8 cellular contexts compared by ENCODE assay signal in the genomic region with DNA sequence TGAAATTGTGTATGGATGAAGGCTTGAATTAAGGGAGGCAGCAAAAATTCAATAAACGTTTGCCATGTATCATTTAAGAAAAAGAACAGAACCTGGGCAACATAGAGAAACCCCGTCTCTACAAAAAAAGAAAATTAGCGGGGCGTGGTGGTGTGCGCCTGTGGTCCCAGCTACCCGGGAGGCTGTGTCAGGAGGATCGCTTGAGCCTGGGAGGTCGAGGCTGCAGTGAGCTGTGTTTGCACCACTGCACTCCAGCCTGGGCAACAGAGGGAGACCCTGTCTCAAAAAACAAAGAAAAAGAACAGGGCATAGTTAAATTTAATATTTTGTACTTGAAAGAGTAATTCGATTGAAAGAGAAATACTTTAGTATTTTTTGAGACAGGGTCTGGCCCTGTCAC. TPM values are rescaled to one million over a fixed set of nuclear protein-coding genes. Genes with fewer than 3 reads are reported as not detected.
DNase-seq lines count a peak whose midpoint lies in the region; ATAC-seq and TF ChIP-seq lines count a peak whose summit lies in the region.

No MANE protein-coding gene starts in this region.

- no peak overlapping the region for H3K9ac ChIP-seq in liver (ENCODE audit: low read depth in 1 of 2, low read length in 2 of 2)

- in situ Hi-C loops in transverse colon (cut with MboI; ENCODE audit: low pct_ligation_motif_present in 1 of 4, low pct_unique_long_range_greater_than_20kb in 1 of 4, low sequenced_read_pairs in 3 of 4): no loop called here

- H3K36me3 ChIP-seq in ascending aorta (peaks cover 0 to 3% of the 10 kb centered on the region in 2 donors), liver (ENCODE audit: control insufficient read depth in 4 of 4, insufficient read depth in 3 of 4, low read depth in 1 of 4, low read length in 3 of 4) (peaks cover 1 to 11% (median 9%) of the 10 kb centered on the region in 4 donors), transverse colon (peaks cover 0 to under 1% (median 0%) of the 10 kb centered on the region in 4 donors)

- H3K4me1 Mint-ChIP-seq in activated T-cell treated with anti-CD3 and anti-CD28 coated beads, Interleukin-2, amount 50 U/mL, for 4 hours (ENCODE audit: low read depth): peaks cover 30% of the 10 kb centered on the region

- 78% methylated on average over 9 of the region's 9 CpGs for WGBS in liver
- 60 to 67% methylated on average over 9 of the region's 9 CpGs for WGBS in transverse colon (ENCODE audit: low coverage in 1 of 2), 2 donors

- H3K4me1 ChIP-seq in ascending aorta (peaks cover 8 to 49% of the 10 kb centered on the region in 2 donors), liver (ENCODE audit: control insufficient read depth in 4 of 4, insufficient read depth in 4 of 4, low read length in 3 of 4) (peaks cover 3 to 24% (median 17%) of the 10 kb centered on the region in 4 donors), transverse colon (peaks cover 10 to 35% (median 23%) of the 10 kb centered on the region in 4 donors)

- peak overlapping the region; percentile 93 to 99 for H3K27ac ChIP-seq in ascending aorta
- H3K27ac ChIP-seq in liver (ENCODE audit: low read depth in 1 of 2, low read length in 2 of 2): no peak overlapping the region
- peak overlapping the region in 2 of 4 donors; percentile 89 to 90 for H3K27ac ChIP-seq in transverse colon

- TF ChIP-seq RAD21 in liver (IDR thresholded peaks at IDR 0.05): no peak

- no peak for ATAC-seq in activated T-cell treated with anti-CD3 and anti-CD28 coated beads, Interleukin-2, amount 50 U/mL, for 4 hours
- no peak for ATAC-seq in HG03196 (IDR thresholded peaks at IDR 0.05; ENCODE audit: unreplicated experiment)

- DNase-seq in activated T-cell treated with anti-CD3 and anti-CD28 coated beads, Interleukin-2, amount 50 U/mL, for 4 hours: no peak
- DNase-seq in activated T-cell treated with anti-CD3 and anti-CD28 coated beads for 4 hours (no peak), ascending aorta (ENCODE audit: low spot score in 2 of 2) (no peak), transverse colon (no peak), AML-193 (lab: John Stamatoyannopoulos, UW) (no peak)
- DNase-seq in stimulated activated CD4-positive, alpha-beta T cell treated with anti-CD3 and anti-CD28 coated beads, Interleukin-12 subunit alpha, Interleukin-12 subunit beta, amount 100 ng/mL, for 4 hours: no peak

- H3K4me3 ChIP-seq in ascending aorta (peak overlapping the region; percentile 75 to 88), liver (ENCODE audit: low read depth in 1 of 3, low read length in 3 of 3) (peak overlapping the region in 2 of 3 donors; percentile 90 to 95), transverse colon (peak overlapping the region in 3 of 4 donors; percentile 11 to 90 (median 90))

- H3K27me3 ChIP-seq in ascending aorta (no peaks in the 10 kb centered on the region), liver (ENCODE audit: control insufficient read depth in 4 of 4, insufficient read depth in 4 of 4, low read length in 3 of 4) (no peaks in the 10 kb centered on the region), transverse colon (no peaks in the 10 kb centered on the region)

- TF ChIP-seq POLR2A in transverse colon (IDR thresholded peaks at IDR 0.05): no peak

- no peaks in the 10 kb centered on the region for H3K9me3 Mint-ChIP-seq in activated T-cell treated with anti-CD3 and anti-CD28 coated beads, Interleukin-2, amount 50 U/mL, for 4 hours

- TF ChIP-seq CTCF in ascending aorta (IDR thresholded peaks at IDR 0.05) (no peak), liver (IDR thresholded peaks at IDR 0.05; ENCODE audit: low read depth, low read length, missing input control) (no peak), transverse colon (IDR thresholded peaks at IDR 0.05) (no peak)

- H3K36me3 Mint-ChIP-seq in activated T-cell treated with anti-CD3 and anti-CD28 coated beads, Interleukin-2, amount 50 U/mL, for 4 hours (ENCODE audit: insufficient read depth): peaks cover 25% of the 10 kb centered on the region

- intact Hi-C loops in ascending aorta (cut with DNase I): loop anchor here (2.0 to 5.0 kb wide), 3 partner anchors 25 to 73 kb away; partner anchors contain the start of gene PDCD2L
- intact Hi-C loops in transverse colon (cut with DNase I; ENCODE audit: low total_unique reads): no loop called here

- H3K27me3 Mint-ChIP-seq in activated T-cell treated with anti-CD3 and anti-CD28 coated beads, Interleukin-2, amount 50 U/mL, for 4 hours (ENCODE audit: low read depth): no peaks in the 10 kb centered on the region

- H3K9me3 ChIP-seq in ascending aorta (no peaks in the 10 kb centered on the region), liver (ENCODE audit: control insufficient read depth in 4 of 4, low read length in 3 of 4) (no peaks in the 10 kb centered on the region), transverse colon (no peaks in the 10 kb centered on the region)

- peak overlapping the region; percentile 98 for H3K4me3 Mint-ChIP-seq in activated T-cell treated with anti-CD3 and anti-CD28 coated beads, Interleukin-2, amount 50 U/mL, for 4 hours

- TF ChIP-seq EP300 in transverse colon (IDR thresholded peaks at IDR 0.05; ENCODE audit: low read depth): no peak

TF ChIP-seq in liver, 16 proteins besides CTCF, POLR2A, EP300 and RAD21:
- no peak for TF ChIP-seq HNF4G (IDR thresholded peaks at IDR 0.05)
- TF ChIP-seq TAF1 (conservative IDR thresholded peaks at IDR 0.05): no peak
- TF ChIP-seq RXRA (IDR thresholded peaks at IDR 0.05): no peak
- no peak for TF ChIP-seq FOXA2 (IDR thresholded peaks at IDR 0.05)
- TF ChIP-seq, protein P1, sequence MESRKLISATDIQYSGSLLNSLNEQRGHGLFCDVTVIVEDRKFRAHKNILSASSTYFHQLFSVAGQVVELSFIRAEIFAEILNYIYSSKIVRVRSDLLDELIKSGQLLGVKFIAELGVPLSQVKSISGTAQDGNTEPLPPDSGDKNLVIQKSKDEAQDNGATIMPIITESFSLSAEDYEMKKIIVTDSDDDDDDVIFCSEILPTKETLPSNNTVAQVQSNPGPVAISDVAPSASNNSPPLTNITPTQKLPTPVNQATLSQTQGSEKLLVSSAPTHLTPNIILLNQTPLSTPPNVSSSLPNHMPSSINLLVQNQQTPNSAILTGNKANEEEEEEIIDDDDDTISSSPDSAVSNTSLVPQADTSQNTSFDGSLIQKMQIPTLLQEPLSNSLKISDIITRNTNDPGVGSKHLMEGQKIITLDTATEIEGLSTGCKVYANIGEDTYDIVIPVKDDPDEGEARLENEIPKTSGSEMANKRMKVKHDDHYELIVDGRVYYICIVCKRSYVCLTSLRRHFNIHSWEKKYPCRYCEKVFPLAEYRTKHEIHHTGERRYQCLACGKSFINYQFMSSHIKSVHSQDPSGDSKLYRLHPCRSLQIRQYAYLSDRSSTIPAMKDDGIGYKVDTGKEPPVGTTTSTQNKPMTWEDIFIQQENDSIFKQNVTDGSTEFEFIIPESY (IDR thresholded peaks at IDR 0.05): no peak
- TF ChIP-seq SP1 (IDR thresholded peaks at IDR 0.05): no peak
- TF ChIP-seq FOXA1 (IDR thresholded peaks at IDR 0.05): no peak
- TF ChIP-seq HNF4A (conservative IDR thresholded peaks at IDR 0.05): no peak
- TF ChIP-seq REST (IDR thresholded peaks at IDR 0.05): no peak
- TF ChIP-seq ATF3 (IDR thresholded peaks at IDR 0.05): no peak
- TF ChIP-seq EGR1 (IDR thresholded peaks at IDR 0.05; ENCODE audit: low read depth in 2 of 2): no peak
- TF ChIP-seq GABPA (IDR thresholded peaks at IDR 0.05 in 1 of 2, conservative IDR thresholded peaks at IDR 0.05 in 1 of 2): no peak
- TF ChIP-seq JUND (IDR thresholded peaks at IDR 0.05): no peak
- no peak for TF ChIP-seq YY1 (IDR thresholded peaks at IDR 0.05)
- TF ChIP-seq NR2F2 (IDR thresholded peaks at IDR 0.05): no peak

RNA-seq across cellular contexts. Expression of gene UBA2, which starts 1.4 kb away (rescaled TPM):
- total RNA-seq in activated T-cell treated with anti-CD3 and anti-CD28 coated beads, Interleukin-2, amount 50 U/mL, for 4 hours: 100 to 1,000 TPM; 182 to 194 (median 194) TPM
- 162 TPM for total RNA-seq in ascending aorta
- 10 to 100 TPM; 40.2 to 46.3 TPM for total RNA-seq in liver
- polyA plus RNA-seq in liver: 10 to 100 TPM; 15.9 to 20.5 TPM
- total RNA-seq in transverse colon: 100 to 1,000 TPM in 2 of 4 donors, 10 to 100 TPM in 2; 40.6 to 228 (median 110) TPM

RNA-seq across cellular contexts. Expression of gene PDCD2L, which starts 25.4 kb away (rescaled TPM):
- total RNA-seq in activated T-cell treated with anti-CD3 and anti-CD28 coated beads, Interleukin-2, amount 50 U/mL, for 4 hours: 10 to 100 TPM; 55.9 to 65.0 (median 63.5) TPM
- total RNA-seq in ascending aorta (30.0 TPM), liver (1 to 10 TPM; 5.0 to 5.1 TPM), transverse colon (10 to 100 TPM in 1 of 4 donors, 1 to 10 TPM in 2, not detected in 1; 5.6 to 10.6 (median 7.2) TPM)
- 1 to 10 TPM; 3.8 to 7.6 TPM for polyA plus RNA-seq in liver

RNA-seq across cellular contexts. Expression of gene WTIP, which starts 52.0 kb away (rescaled TPM):
- total RNA-seq in activated T-cell treated with anti-CD3 and anti-CD28 coated beads, Interleukin-2, amount 50 U/mL, for 4 hours: under 1 TPM; 0.38 to 0.98 (median 0.63) TPM
- total RNA-seq in ascending aorta (127 TPM), liver (1 to 10 TPM; 2.4 to 2.7 TPM), transverse colon (1 to 10 TPM in 3 of 4 donors, under 1 TPM in 1; 0.60 to 4.1 (median 2.2) TPM)
- under 1 TPM; 0.08 to 0.88 TPM for polyA plus RNA-seq in liver

Comparison
In these comparisons a context has a peak if more than half of its experiments do, and no peak if none do; other contexts are left out.
1. H3K27ac ChIP-seq: peak in ascending aorta (2 of 2); none in liver (0 of 2).
2. RNA of gene WTIP, which starts 52.0 kb away (total RNA-seq): 127 TPM in ascending aorta (single experiment); 2.4 to 2.7 TPM in liver, 0.60 to 4.1 TPM in transverse colon and 0.38 to 0.98 TPM in activated T-cell treated with anti-CD3 and anti-CD28 coated beads, Interleukin-2, amount 50 U/mL, for 4 hours; every median in the first group is over 10 times any median in the second.
3. Peak in every context shown above with its lines, with median percentiles within 50 percentile points of each other: H3K4me3 ChIP-seq.